18 cellular contexts compared by ENCODE assay signal in the genomic region with DNA sequence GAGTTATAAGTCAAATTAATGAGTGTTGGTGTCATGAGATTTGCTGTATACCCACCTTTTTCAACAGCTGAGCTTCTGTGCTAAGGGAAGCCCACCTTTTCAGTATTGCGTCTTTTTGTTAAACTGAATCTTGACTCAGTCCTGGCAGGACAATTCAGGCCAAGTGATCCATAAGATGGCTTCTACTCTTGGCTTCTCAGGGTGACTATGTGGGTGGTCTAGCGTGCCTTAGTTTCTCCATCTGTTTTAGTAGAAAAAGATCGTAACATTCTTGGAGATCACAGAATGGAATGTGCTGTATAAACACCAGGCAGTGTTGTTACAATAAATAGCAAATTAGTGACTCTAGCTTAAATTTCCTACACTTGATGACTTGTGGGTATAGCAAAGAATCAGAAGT.
A peak's percentile ranks its signal among the peaks of the same experiment; 100 is the strongest.
DNase-seq lines count a peak whose midpoint lies in the region; ATAC-seq and TF ChIP-seq lines count a peak whose summit lies in the region.
"Had no signal": no experiment of that assay in that cellular context is flagged by ENCODE, and none has a peak within 500 bp of the region (broad histone marks: within the 10 kb centered on the region; RNA-seq: fewer than 3 reads in every experiment).

No MANE protein-coding gene starts in this region.

- dilution Hi-C loops in IMR-90 (cut with HindIII; ENCODE audit: low sequenced_read_pairs, unreplicated experiment) = no loop called here

- TF ChIP-seq POLR2A in IMR-90 (IDR thresholded peaks at IDR 0.05; ENCODE audit: low read depth, low read length) = no peak

- H4K8ac ChIP-seq in IMR-90 (ENCODE audit: low read depth in 2 of 2, low read length in 2 of 2) = no peak overlapping the region

- no peaks in the 10 kb centered on the region for H3K79me1 ChIP-seq in IMR-90 (ENCODE audit: low read depth in 1 of 2, low read length in 2 of 2)

- H3K14ac ChIP-seq in IMR-90 (replicated peaks; ENCODE audit: low read depth, low read length) = no peak overlapping the region

- H3K27me3 Mint-ChIP-seq in nephron progenitor cell (ENCODE audit: low read depth, poor library complexity) = no peaks in the 10 kb centered on the region
- H3K27me3 Mint-ChIP-seq in effector memory CD8-positive, alpha-beta T cell = no peaks in the 10 kb centered on the region
- H3K27me3 Mint-ChIP-seq: B cell; CD4-positive, alpha-beta T cell had no signal

- peaks cover 47% of the 10 kb centered on the region for H3K36me3 Mint-ChIP-seq in nephron progenitor cell (ENCODE audit: low read depth)
- H3K36me3 Mint-ChIP-seq in effector memory CD8-positive, alpha-beta T cell (ENCODE audit: insufficient read depth) = no peaks in the 10 kb centered on the region

- no peak overlapping the region for H3K9ac ChIP-seq in IMR-90 (ENCODE audit: low read depth, low read length)
- H3K9ac ChIP-seq: BLaER1 treated with 17β-estradiol and CSF1 and Interleukin-3, amounts not matched to agents 10 nM and 100 nM had no signal

- WGBS in IMR-90 (ENCODE audit: extremely low coverage in 2 of 2, insufficient read length in 1 of 2), 2 experiments = no CpG with 5 or more reads among the region's 3 CpGs
- WGBS in hepatocyte (ENCODE audit: low lambda C conversion rate, missing lambda C conversion rate) = 77% methylated on average over 3 of the region's 3 CpGs

- H3K27ac ChIP-seq in IMR-90 (ENCODE audit: insufficient read depth, low read length) (no peak overlapping the region), hepatocyte (peak overlapping the region; percentile 22)
- H3K27ac ChIP-seq: 22Rv1; A549; BLaER1 treated with 17β-estradiol and CSF1 and Interleukin-3, amounts not matched to agents 10 nM and 100 nM; C4-2B had no signal

- H3K27me3 ChIP-seq in IMR-90 (ENCODE audit: control insufficient read depth, insufficient read depth, low read length) = no peaks in the 10 kb centered on the region
- no peaks in the 10 kb centered on the region for H3K27me3 ChIP-seq in hepatocyte
- H3K27me3 ChIP-seq: BLaER1 treated with 17β-estradiol and CSF1 and Interleukin-3, amounts not matched to agents 10 nM and 100 nM had no signal

- H2AK9ac ChIP-seq in IMR-90 (replicated peaks; ENCODE audit: low read depth, low read length, poor library complexity) = no peak overlapping the region

- H4K91ac ChIP-seq in IMR-90 (ENCODE audit: insufficient read depth, low read depth, low read length) = no peak overlapping the region

- H3K4ac ChIP-seq in IMR-90 (ENCODE audit: low read depth, low read length) = no peak overlapping the region

- intact Hi-C loops in IMR-90 (cut with micrococcal nuclease) = no loop called here

- H3K79me2 ChIP-seq in hepatocyte = peaks cover 67% of the 10 kb centered on the region

- POLR2A ChIA-PET in IMR-90 (lab: Charles Lee; ENCODE audit: unreplicated experiment) = no interaction called here

- H3K56ac ChIP-seq in IMR-90 (ENCODE audit: extremely low read depth, insufficient read depth, low read length) = no peak overlapping the region

- no peaks in the 10 kb centered on the region for H3K9me1 ChIP-seq in IMR-90 (ENCODE audit: insufficient read depth, low read length)

- peak; percentile 57 for ATAC-seq in IMR-90 (ENCODE audit: low read depth)
- ATAC-seq in effector memory CD8-positive, alpha-beta T cell (replicated peaks) = no peak
- ATAC-seq: A549; CD8-positive, alpha-beta T cell had no signal

- no peaks in the 10 kb centered on the region for H3K9me2 ChIP-seq in hepatocyte (replicated peaks; ENCODE audit: insufficient read depth)

- H3K27ac Mint-ChIP-seq in nephron progenitor cell = peak overlapping the region; percentile 32
- H3K27ac Mint-ChIP-seq in effector memory CD8-positive, alpha-beta T cell = no peak overlapping the region
- H3K27ac Mint-ChIP-seq: B cell; CD4-positive, alpha-beta T cell; CD8-positive, alpha-beta T cell had no signal

- H3K36me3 ChIP-seq in IMR-90 (ENCODE audit: control insufficient read depth, insufficient read depth, low read length) (no peaks in the 10 kb centered on the region), hepatocyte (replicated peaks; ENCODE audit: insufficient read depth, low read depth) (no peaks in the 10 kb centered on the region)
- H3K36me3 ChIP-seq: BLaER1 treated with 17β-estradiol and CSF1 and Interleukin-3, amounts not matched to agents 10 nM and 100 nM had no signal

- H4K5ac ChIP-seq in IMR-90 (ENCODE audit: low read depth, low read length) = no peak overlapping the region

- H3K9me3 ChIP-seq in IMR-90 (ENCODE audit: control insufficient read depth, insufficient read depth, low read length) (no peaks in the 10 kb centered on the region), hepatocyte (ENCODE audit: low read depth) (no peaks in the 10 kb centered on the region)
- H3K9me3 ChIP-seq: A549; BLaER1 treated with 17β-estradiol and CSF1 and Interleukin-3, amounts not matched to agents 10 nM and 100 nM; Caco-2 had no signal

- H2AK5ac ChIP-seq in IMR-90 (ENCODE audit: low read depth, low read length) = no peak overlapping the region

- no peak overlapping the region for H3K4me3 ChIP-seq in IMR-90 (ENCODE audit: insufficient read depth, low read depth, low read length)
- H3K4me3 ChIP-seq in hepatocyte = no peak overlapping the region
- H3K4me3 ChIP-seq: A549; BLaER1 treated with 17β-estradiol and CSF1 and Interleukin-3, amounts not matched to agents 10 nM and 100 nM had no signal

- H3K23ac ChIP-seq in IMR-90 (ENCODE audit: low read depth, low read length) = no peak overlapping the region

- H3K4me2 ChIP-seq in IMR-90 (ENCODE audit: low read depth, low read length) = no peak overlapping the region
- no peak overlapping the region for H3K4me2 ChIP-seq in hepatocyte
- H3K4me2 ChIP-seq: A549; BLaER1 treated with 17β-estradiol and CSF1 and Interleukin-3, amounts not matched to agents 10 nM and 100 nM had no signal

- CTCF ChIA-PET in IMR-90 (lab: Yijun Ruan, JAX) = no interaction called here

- H4K20me1 ChIP-seq in IMR-90 (ENCODE audit: insufficient read depth, low read length) (no peaks in the 10 kb centered on the region), hepatocyte (ENCODE audit: insufficient read depth, poor library complexity, severe bottlenecking) (no peaks in the 10 kb centered on the region)
- H4K20me1 ChIP-seq: BLaER1 treated with 17β-estradiol and CSF1 and Interleukin-3, amounts not matched to agents 10 nM and 100 nM had no signal

- H2AFZ ChIP-seq in IMR-90 (replicated peaks; ENCODE audit: low read length, poor library complexity) = no peak overlapping the region
- no peak overlapping the region for H2AFZ ChIP-seq in hepatocyte

- H2BK5ac ChIP-seq in IMR-90 (ENCODE audit: low read depth, low read length, poor library complexity, severe bottlenecking) = no peak overlapping the region

- H2BK20ac ChIP-seq in IMR-90 (ENCODE audit: low read depth, low read length) = no peak overlapping the region

- peaks cover 3% of the 10 kb centered on the region; the same call in 1 of the 2 replicates for H3K4me1 ChIP-seq in IMR-90 (ENCODE audit: control insufficient read depth, insufficient read depth, low read length)
- peaks cover 26% of the 10 kb centered on the region for H3K4me1 ChIP-seq in hepatocyte (ENCODE audit: insufficient read depth)
- H3K4me1 ChIP-seq: Caco-2 had no signal

- no peaks in the 10 kb centered on the region for H3K9me3 Mint-ChIP-seq in nephron progenitor cell
- H3K9me3 Mint-ChIP-seq in effector memory CD8-positive, alpha-beta T cell = peaks cover 3 to 5% of the 10 kb centered on the region in 2 donors
- H3K9me3 Mint-ChIP-seq: CD4-positive, alpha-beta T cell; CD8-positive, alpha-beta T cell had no signal

- in situ Hi-C loops in IMR-90 (cut with MboI; ENCODE audit: low sequenced_read_pairs) = no loop called here

- no peak for TF ChIP-seq RAD21 in IMR-90 (IDR thresholded peaks at IDR 0.05; ENCODE audit: low read length)

- BruUV-seq in IMR-90 (replicated peaks; lab: Mats Ljungman, UMichigan) = no TSS peak

- H3K4me3 Mint-ChIP-seq in nephron progenitor cell = no peak overlapping the region
- H3K4me3 Mint-ChIP-seq in effector memory CD8-positive, alpha-beta T cell = no peak overlapping the region
- H3K4me3 Mint-ChIP-seq: B cell; CD4-positive, alpha-beta T cell; CD8-positive, alpha-beta T cell had no signal

- peaks cover 85% of the 10 kb centered on the region for H3K4me1 Mint-ChIP-seq in nephron progenitor cell
- peaks cover 0 to 5% of the 10 kb centered on the region in 2 donors for H3K4me1 Mint-ChIP-seq in effector memory CD8-positive, alpha-beta T cell (ENCODE audit: low read depth in 2 of 2)
- H3K4me1 Mint-ChIP-seq: B cell had no signal

- H3K18ac ChIP-seq in IMR-90 (ENCODE audit: low read depth, low read length) = no peak overlapping the region

- no peak overlapping the region for H2BK15ac ChIP-seq in IMR-90 (ENCODE audit: low read depth, low read length)

- DNase-seq in IMR-90 (no peak), hepatocyte (ENCODE audit: low spot score) (no peak), nephron progenitor cell (no peak)
- DNase-seq in effector memory CD8-positive, alpha-beta T cell = no peak
- DNase-seq in stimulated activated CD4-positive, alpha-beta T cell treated with anti-CD3 and anti-CD28 coated beads, Interleukin-4, amount 100 ng/mL, for 24 hours = no peak
- no peak for DNase-seq in stimulated activated naive CD4-positive, alpha-beta T cell (lab: John Stamatoyannopoulos, UW)
- DNase-seq: AML-193; Caco-2; Calu3; CD4-positive, alpha-beta T cell; CD8-positive, alpha-beta T cell; DMS79 treated with DMSO at 0.1 percent for 48 hours; GF-D8 had no signal

- no peak overlapping the region for H2BK120ac ChIP-seq in IMR-90 (ENCODE audit: low read depth, low read length)

- TF ChIP-seq CTCF in IMR-90 (conservative IDR thresholded peaks at IDR 0.05; ENCODE audit: low read depth, low read length) = no peak
- no peak for TF ChIP-seq CTCF in hepatocyte (IDR thresholded peaks at IDR 0.05; ENCODE audit: poor library complexity)
- no peak for TF ChIP-seq CTCF in nephron progenitor cell (IDR thresholded peaks at IDR 0.05)

TF ChIP-seq in IMR-90, 13 proteins besides CTCF, POLR2A, EP300 and RAD21:
- TF ChIP-seq FOS (IDR thresholded peaks at IDR 0.05; ENCODE audit: low read depth, low read length) (no peak), CHD1 (IDR thresholded peaks at IDR 0.05; ENCODE audit: low read depth, low read length) (no peak), MAZ (IDR thresholded peaks at IDR 0.05; ENCODE audit: borderline replicate concordance, low read depth, low read length) (no peak), SMC3 (IDR thresholded peaks at IDR 0.05; ENCODE audit: low read depth, low read length) (no peak), NFE2L2 (IDR thresholded peaks at IDR 0.05; ENCODE audit: low read depth, low read length) (no peak), MXI1 (IDR thresholded peaks at IDR 0.05; ENCODE audit: borderline replicate concordance, low read depth, low read length) (no peak), CEBPB (IDR thresholded peaks at IDR 0.05; ENCODE audit: low read depth, low read length) (no peak)
